8 cellular contexts compared by ENCODE assay signal in the genomic region with DNA sequence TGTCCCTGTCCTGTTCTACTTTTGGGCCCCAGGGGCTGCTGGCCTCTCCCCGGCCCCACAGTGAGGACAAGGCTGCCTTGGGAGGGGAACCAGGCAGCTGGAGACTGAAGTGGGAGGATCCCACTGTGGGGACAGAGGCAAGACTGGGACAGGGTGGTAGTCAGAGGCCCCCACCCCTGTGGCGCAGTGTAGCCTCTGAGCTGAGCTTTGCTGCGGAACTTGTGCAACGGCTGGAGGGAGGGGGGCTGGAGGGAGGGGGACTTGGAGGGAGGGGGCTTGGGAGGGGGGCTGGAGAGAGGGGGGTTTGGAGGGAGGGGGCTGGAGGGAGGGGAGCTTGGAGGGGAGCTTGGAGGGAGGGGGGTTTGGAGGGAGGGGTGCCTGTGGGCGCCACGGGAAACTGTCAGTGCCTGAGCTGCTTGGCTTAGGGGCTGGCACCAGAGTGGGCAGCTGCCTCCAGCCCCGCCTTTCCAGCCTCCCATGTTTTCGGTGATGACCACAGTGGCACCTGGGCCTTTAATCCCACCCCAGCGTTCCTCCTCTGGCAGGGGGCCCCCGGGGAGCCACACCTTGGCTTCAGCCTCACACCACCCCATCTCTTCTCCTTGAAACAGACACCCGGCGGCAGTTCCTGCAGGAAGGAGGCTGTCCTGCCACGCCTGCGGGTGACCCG. TPM values are rescaled to one million over a fixed set of nuclear protein-coding genes. Genes with fewer than 3 reads are reported as not detected.
DNase-seq lines count a peak whose midpoint lies in the region; ATAC-seq, FAIRE-seq and TF ChIP-seq lines count a peak whose summit lies in the region.

No MANE protein-coding gene starts in this region.

- no peak for FAIRE-seq in H1 (lab: Jason Lieb, UNC)

- H4K8ac ChIP-seq in H1 (ENCODE audit: extremely low read depth, insufficient read depth, low read length): peak overlapping the region; percentile 68; the same call in 1 of the 2 replicates

- H3K18ac ChIP-seq in H1 (ENCODE audit: extremely low read depth, low read length): no peak overlapping the region

- no peaks in the 10 kb centered on the region for H3K36me3 Mint-ChIP-seq in CD8-positive, alpha-beta memory T cell

- no peak for TF ChIP-seq EP300 in H1 (IDR thresholded peaks at IDR 0.05; ENCODE audit: borderline replicate concordance in 1 of 2, low read depth in 2 of 2, low read length in 2 of 2)

- peak overlapping the region; percentile 75 to 96 (median 89) for H3K27ac Mint-ChIP-seq in CD8-positive, alpha-beta memory T cell

- no peak overlapping the region for H2BK15ac ChIP-seq in H1 (ENCODE audit: low read length)

- no peak overlapping the region for H2AK5ac ChIP-seq in H1 (ENCODE audit: low read depth, low read length)

- H3K23me2 ChIP-seq in H1 (ENCODE audit: low read depth, low read length): no peaks in the 10 kb centered on the region

- no peaks in the 10 kb centered on the region for H3K79me2 ChIP-seq in H1 (ENCODE audit: control insufficient read depth in 1 of 2, insufficient read depth in 2 of 2, low read length in 2 of 2)

- CTCF ChIA-PET in CD8-positive, alpha-beta memory T cell (lab: Charles Lee): interaction anchor here (0.9 to 8.9 kb wide), 43 partner anchors 8 to 307 kb away, joined by 3 to 159 read pairs (median 7); partner anchors contain the start of genes AJM1, C8G, CLIC3 and FBXW5
- CTCF ChIA-PET in H1 (lab: Charles Lee; ENCODE audit: partially characterized antibody) (interaction anchor here (0.6 to 4.2 kb wide), 41 partner anchors 8 to 259 kb away, joined by 3 to 65 read pairs (median 8); partner anchors contain the start of genes AJM1, CLIC3, LCN12 and MAMDC4), GM10248 (lab: Yijun Ruan, JAX) (interaction anchor here (0.6 to 9.4 kb wide), 47 partner anchors 8 to 362 kb away, joined by 3 to 202 read pairs (median 7); partner anchors contain the start of genes AJM1, C8G, CLIC3 and FBXW5)

- no peak overlapping the region for H3K56ac ChIP-seq in H1 (replicated peaks; ENCODE audit: insufficient read length, low read depth, low read length)

- no peaks in the 10 kb centered on the region for H3K27me3 Mint-ChIP-seq in CD8-positive, alpha-beta memory T cell

- H2AFZ ChIP-seq in H1 (ENCODE audit: low read length): no peak overlapping the region

- ATAC-seq in HG03097 (IDR thresholded peaks at IDR 0.05; ENCODE audit: low FRiP score, unreplicated experiment): no peak

- no peaks in the 10 kb centered on the region for H3K9me3 Mint-ChIP-seq in CD8-positive, alpha-beta memory T cell

- no peak overlapping the region for H2BK120ac ChIP-seq in H1 (replicated peaks; ENCODE audit: low read depth, low read length)

- peak overlapping the region; percentile 67 for H3K27ac ChIP-seq in 22Rv1
- H3K27ac ChIP-seq in CD8-positive, alpha-beta memory T cell (ENCODE audit: low read depth, low read length): no peak overlapping the region
- H3K27ac ChIP-seq in H1 (ENCODE audit: low read depth, low read length): no peak overlapping the region

- peaks cover 41 to 55% (median 42%) of the 10 kb centered on the region in 3 donors for H3K4me1 Mint-ChIP-seq in CD8-positive, alpha-beta memory T cell

- peaks cover 49% of the 10 kb centered on the region for H3K4me1 ChIP-seq in CD8-positive, alpha-beta memory T cell (ENCODE audit: insufficient read depth, low read length)
- H3K4me1 ChIP-seq in NT2/D1 (ENCODE audit: insufficient read depth, insufficient read length): peaks cover 21% of the 10 kb centered on the region
- peaks cover 0 to 2% (median under 1%) of the 10 kb centered on the region in 4 experiments; a peak in 3 of 7 replicates for H3K4me1 ChIP-seq in H1 (replicated peaks in 1 of 4; ENCODE audit: control insufficient read depth in 3 of 4, insufficient read depth in 4 of 4, low read length in 3 of 4)

- H3K4me2 ChIP-seq in H1 (ENCODE audit: insufficient read depth in 1 of 2, low read depth in 2 of 2, low read length in 2 of 2): no peak overlapping the region

- no peak overlapping the region for H2BK20ac ChIP-seq in H1 (ENCODE audit: low read length)

- H2BK12ac ChIP-seq in H1 (ENCODE audit: low read depth, low read length): no peak overlapping the region

- H3K9ac ChIP-seq in NT2/D1 (ENCODE audit: insufficient read length, low read depth): peak overlapping the region; percentile 32
- no peak overlapping the region for H3K9ac ChIP-seq in H1 (replicated peaks in 1 of 4; ENCODE audit: extremely low read depth in 1 of 4, low read depth in 3 of 4, low read length in 3 of 4)

- no peak for DNase-seq in CD8-positive, alpha-beta memory T cell
- DNase-seq in NT2/D1 (ENCODE audit: low read depth, low spot score): no peak
- no peak for DNase-seq in H1 (ENCODE audit: low read depth in 1 of 2, low spot score in 2 of 2)
- no peak for DNase-seq in AG08395 (ENCODE audit: low spot score)
- DNase-seq in GM10248 (ENCODE audit: extremely low spot score): no peak
- DNase-seq in activated effector memory CD4-positive, alpha-beta T cell treated with anti-CD3 and anti-CD28 coated beads, Interleukin-2, amount 50 U/mL, for 16 hours: no peak

- H3K4ac ChIP-seq in H1 (replicated peaks; ENCODE audit: insufficient read length, low read depth, low read length): no peak overlapping the region

- no peaks in the 10 kb centered on the region for H3K79me1 ChIP-seq in H1 (ENCODE audit: low read depth, low read length)

- H3K23ac ChIP-seq in H1 (ENCODE audit: insufficient read length): no peak overlapping the region

- no peaks in the 10 kb centered on the region for H3K9me3 ChIP-seq in CD8-positive, alpha-beta memory T cell (ENCODE audit: low read length)
- H3K9me3 ChIP-seq in NT2/D1 (ENCODE audit: insufficient read depth, low read length) (no peaks in the 10 kb centered on the region), H1 (ENCODE audit: insufficient read depth in 2 of 2, low read depth in 1 of 2, low read length in 1 of 2) (no peaks in the 10 kb centered on the region)

- POLR2A ChIA-PET in CD8-positive, alpha-beta memory T cell (lab: Charles Lee): interaction anchor here (0.6 to 2.0 kb wide), 10 partner anchors 13 to 246 kb away, joined by 3 to 18 read pairs (median 5); partner anchors contain the start of genes AJM1, C8G, FBXW5 and PAXX
- POLR2A ChIA-PET in H1 (lab: Charles Lee; ENCODE audit: partially characterized antibody): interaction anchor here (0.9 to 1.3 kb wide), 3 partner anchors 21 to 86 kb away, joined by 3 read pairs; no protein-coding TSS in a partner anchor
- POLR2A ChIA-PET in GM10248 (lab: Yijun Ruan, JAX): interaction anchor here (0.7 to 1.3 kb wide), 3 partner anchors 42 to 315 kb away, joined by 3 to 4 read pairs (median 4); partner anchors contain the start of gene TUBB4B

- peak overlapping the region; percentile 72 to 89 (median 76) for H3K4me3 Mint-ChIP-seq in CD8-positive, alpha-beta memory T cell

- WGBS in H1 (ENCODE audit: extremely low coverage in 1 of 2, insufficient coverage in 1 of 2, insufficient read length in 1 of 2, insufficient replicate concordance in 2 of 2, low coverage in 1 of 2, low lambda C conversion rate in 2 of 2, missing lambda C conversion rate in 1 of 2), 2 experiments: 89% methylated on average over 8 of the region's 15 CpGs; no CpG with 5 or more reads in 1 of the 2 experiments

- no peak for TF ChIP-seq POLR2A in H1 (IDR thresholded peaks at IDR 0.05; ENCODE audit: control extremely low read depth in 1 of 2, low read depth in 2 of 2, low read length in 2 of 2)

- H3K14ac ChIP-seq in H1 (ENCODE audit: insufficient read length): no peak overlapping the region

- H4K20me1 ChIP-seq in H1 (replicated peaks in 1 of 2; ENCODE audit: control insufficient read depth in 1 of 2, insufficient read depth in 2 of 2, low read length in 2 of 2): peaks cover 2 to 5% of the 10 kb centered on the region in 2 experiments

- no peaks in the 10 kb centered on the region for H3K36me3 ChIP-seq in CD8-positive, alpha-beta memory T cell (ENCODE audit: insufficient read depth, low read length)
- H3K36me3 ChIP-seq in NT2/D1 (ENCODE audit: insufficient read depth, insufficient read length, low read length) (peaks cover 10% of the 10 kb centered on the region), H1 (ENCODE audit: control insufficient read depth in 2 of 4, insufficient read depth in 4 of 4, low read length in 3 of 4) (no peaks in the 10 kb centered on the region)

- H3K27me3 ChIP-seq in CD8-positive, alpha-beta memory T cell (ENCODE audit: insufficient read depth, low read length, poor library complexity, severe bottlenecking): no peaks in the 10 kb centered on the region
- H3K27me3 ChIP-seq in NT2/D1 (ENCODE audit: insufficient read depth, insufficient read length) (peaks cover 12% of the 10 kb centered on the region), H1 (replicated peaks in 1 of 4; ENCODE audit: control insufficient read depth in 3 of 4, extremely low read depth in 1 of 4, insufficient read depth in 3 of 4, low read length in 3 of 4) (peaks cover 0 to 2% (median under 1%) of the 10 kb centered on the region in 4 experiments; a peak in 4 of 7 replicates)

- H2BK5ac ChIP-seq in H1 (ENCODE audit: low read depth, low read length): no peak overlapping the region

- TF ChIP-seq CTCF in 22Rv1 (IDR thresholded peaks at IDR 0.05): no peak
- no peak for TF ChIP-seq CTCF in H1 (IDR thresholded peaks at IDR 0.05; ENCODE audit: control extremely low read depth in 1 of 3, insufficient read depth in 1 of 3, low read depth in 1 of 3, low read length in 3 of 3)
- TF ChIP-seq CTCF in GM10248 (IDR thresholded peaks at IDR 0.05; ENCODE audit: control extremely low read depth, extremely low read depth, low read depth, missing control alignments): no peak

- peak overlapping the region; percentile 58 for H3K4me3 ChIP-seq in CD8-positive, alpha-beta memory T cell (ENCODE audit: low read length)
- H3K4me3 ChIP-seq in NT2/D1 (ENCODE audit: insufficient read length, low read depth): no peak overlapping the region
- H3K4me3 ChIP-seq in H1 (ENCODE audit: extremely low read depth in 1 of 4, insufficient read depth in 2 of 4, low read depth in 3 of 4, low read length in 4 of 4): no peak overlapping the region

- no peak for TF ChIP-seq RAD21 in H1 (IDR thresholded peaks at IDR 0.05 in 1 of 2, conservative IDR thresholded peaks at IDR 0.05 in 1 of 2; ENCODE audit: low read depth in 2 of 2, low read length in 2 of 2)

- no peak overlapping the region for H4K91ac ChIP-seq in H1 (replicated peaks; ENCODE audit: insufficient read length, low read length)

- no peak overlapping the region for H4K5ac ChIP-seq in H1 (ENCODE audit: insufficient read length, low read depth, low read length)

RNA-seq across cellular contexts. Expression of gene FUT7, which starts 2.3 kb away (rescaled TPM):
- under 1 TPM; 0.57 to 0.82 TPM for total RNA-seq in CD8-positive, alpha-beta memory T cell
- polyA plus RNA-seq in CD8-positive, alpha-beta memory T cell: 28.7 TPM
- not detected in 2 replicates for total RNA-seq in H1 (2021; fragmentation: NEBNext Ultra II Directional; extraction: Animal tissue kit (Norgen Biotek cat#: 25700))
- not detected in 2 replicates for polyA plus RNA-seq in H1 (2011; rRNA removed)
- not detected for polyA plus RNA-seq in H1 (2011; cell fraction: cytosol; rRNA removed)
- polyA plus RNA-seq in H1 (2011; cell fraction: nucleus; rRNA removed): not detected
- polyA plus RNA-seq in H1 (2012, experiment 1 of 2): not detected in 4 replicates
- not detected for polyA plus RNA-seq in H1 (2012, experiment 2 of 2)
- polyA plus RNA-seq in H1 (2013, experiment 1 of 2): 0.02 TPM
- not detected for polyA plus RNA-seq in H1 (2013, experiment 2 of 2)
- polyA minus RNA-seq in H1 (2011; rRNA and poly(A)+ RNA removed): not detected in 2 replicates
- polyA minus RNA-seq in H1 (2011; cell fraction: cytosol; rRNA and poly(A)+ RNA removed): not detected
- not detected for polyA minus RNA-seq in H1 (2011; cell fraction: nucleus; rRNA and poly(A)+ RNA removed)

RNA-seq across cellular contexts. Expression of gene ABCA2, which starts 6.1 kb away (rescaled TPM):
- 10 to 100 TPM; 15.9 to 20.7 TPM for total RNA-seq in CD8-positive, alpha-beta memory T cell
- polyA plus RNA-seq in CD8-positive, alpha-beta memory T cell: 20.2 TPM
- 12.5 and 15.2 TPM in 2 replicates for total RNA-seq in H1 (2021; fragmentation: NEBNext Ultra II Directional; extraction: Animal tissue kit (Norgen Biotek cat#: 25700))
- polyA plus RNA-seq in H1 (2011; rRNA removed): 14.3 and 21.9 TPM in 2 replicates
- polyA plus RNA-seq in H1 (2011; cell fraction: cytosol; rRNA removed): 14.6 TPM
- 99.2 TPM for polyA plus RNA-seq in H1 (2011; cell fraction: nucleus; rRNA removed)
- 8.5 to 19.3 TPM (median 15.7 TPM) in 4 replicates for polyA plus RNA-seq in H1 (2012, experiment 1 of 2)
- polyA plus RNA-seq in H1 (2012, experiment 2 of 2): 6.9 TPM
- 18.5 TPM for polyA plus RNA-seq in H1 (2013, experiment 1 of 2)
- 14.9 TPM for polyA plus RNA-seq in H1 (2013, experiment 2 of 2)
- polyA minus RNA-seq in H1 (2011; rRNA and poly(A)+ RNA removed): 11.5 and 13.8 TPM in 2 replicates
- polyA minus RNA-seq in H1 (2011; cell fraction: cytosol; rRNA and poly(A)+ RNA removed): 15.5 TPM
- 17.1 TPM for polyA minus RNA-seq in H1 (2011; cell fraction: nucleus; rRNA and poly(A)+ RNA removed)

RNA-seq across cellular contexts. Expression of gene NPDC1, which starts 11.8 kb away (rescaled TPM):
- 10 to 100 TPM; 24.6 to 27.5 TPM for total RNA-seq in CD8-positive, alpha-beta memory T cell
- polyA plus RNA-seq in CD8-positive, alpha-beta memory T cell: 38.4 TPM
- 41.9 and 44.1 TPM in 2 replicates for total RNA-seq in H1 (2021; fragmentation: NEBNext Ultra II Directional; extraction: Animal tissue kit (Norgen Biotek cat#: 25700))
- polyA plus RNA-seq in H1 (2011; rRNA removed): 26.2 and 43.6 TPM in 2 replicates
- polyA plus RNA-seq in H1 (2011; cell fraction: cytosol; rRNA removed): 27.6 TPM
- 132 TPM for polyA plus RNA-seq in H1 (2011; cell fraction: nucleus; rRNA removed)
- polyA plus RNA-seq in H1 (2012, experiment 1 of 2): 25.4 to 45.6 TPM (median 37.8 TPM) in 4 replicates
- 18.6 TPM for polyA plus RNA-seq in H1 (2012, experiment 2 of 2)
- polyA plus RNA-seq in H1 (2013, experiment 1 of 2): 51.1 TPM
- 54.9 TPM for polyA plus RNA-seq in H1 (2013, experiment 2 of 2)
- 2.2 and 2.4 TPM in 2 replicates for polyA minus RNA-seq in H1 (2011; rRNA and poly(A)+ RNA removed)
- 17.6 TPM for polyA minus RNA-seq in H1 (2011; cell fraction: cytosol; rRNA and poly(A)+ RNA removed)
- 14.1 TPM for polyA minus RNA-seq in H1 (2011; cell fraction: nucleus; rRNA and poly(A)+ RNA removed)

RNA-seq across cellular contexts. Expression of gene ENTPD2, which starts 19.7 kb away (rescaled TPM):
- total RNA-seq in CD8-positive, alpha-beta memory T cell: not detected
- not detected for polyA plus RNA-seq in CD8-positive, alpha-beta memory T cell
- total RNA-seq in H1 (2021; fragmentation: NEBNext Ultra II Directional; extraction: Animal tissue kit (Norgen Biotek cat#: 25700)): 3.2 and 3.8 TPM in 2 replicates
- 0.65 and 1.9 TPM in 2 replicates for polyA plus RNA-seq in H1 (2011; rRNA removed)
- polyA plus RNA-seq in H1 (2011; cell fraction: cytosol; rRNA removed): 0.69 TPM
- polyA plus RNA-seq in H1 (2011; cell fraction: nucleus; rRNA removed): 5.8 TPM
- 1.9 to 3.5 TPM (median 2.7 TPM) in 4 replicates for polyA plus RNA-seq in H1 (2012, experiment 1 of 2)
- 1.9 TPM for polyA plus RNA-seq in H1 (2012, experiment 2 of 2)
- 7.9 TPM for polyA plus RNA-seq in H1 (2013, experiment 1 of 2)
- 8.1 TPM for polyA plus RNA-seq in H1 (2013, experiment 2 of 2)
- 0.29 and 0.76 TPM in 2 replicates for polyA minus RNA-seq in H1 (2011; rRNA and poly(A)+ RNA removed)
- 0.51 TPM for polyA minus RNA-seq in H1 (2011; cell fraction: cytosol; rRNA and poly(A)+ RNA removed)
- 1.00 TPM for polyA minus RNA-seq in H1 (2011; cell fraction: nucleus; rRNA and poly(A)+ RNA removed)

RNA-seq across cellular contexts. Expression of gene SAPCD2, which starts 36.2 kb away (rescaled TPM):
- total RNA-seq in CD8-positive, alpha-beta memory T cell: 10 to 100 TPM; 11.5 to 12.7 TPM
- polyA plus RNA-seq in CD8-positive, alpha-beta memory T cell: 0.15 TPM
- total RNA-seq in H1 (2021; fragmentation: NEBNext Ultra II Directional; extraction: Animal tissue kit (Norgen Biotek cat#: 25700)): 30.3 and 32.1 TPM in 2 replicates
- polyA plus RNA-seq in H1 (2011; rRNA removed): 12.7 and 17.3 TPM in 2 replicates
- polyA plus RNA-seq in H1 (2011; cell fraction: cytosol; rRNA removed): 16.3 TPM
- 40.0 TPM for polyA plus RNA-seq in H1 (2011; cell fraction: nucleus; rRNA removed)
- 13.5 to 18.1 TPM (median 16.6 TPM) in 4 replicates for polyA plus RNA-seq in H1 (2012, experiment 1 of 2)
- 15.7 TPM for polyA plus RNA-seq in H1 (2012, experiment 2 of 2)
- 32.1 TPM for polyA plus RNA-seq in H1 (2013, experiment 1 of 2)
- 29.5 TPM for polyA plus RNA-seq in H1 (2013, experiment 2 of 2)
- polyA minus RNA-seq in H1 (2011; rRNA and poly(A)+ RNA removed): 6.3 and 6.7 TPM in 2 replicates
- polyA minus RNA-seq in H1 (2011; cell fraction: cytosol; rRNA and poly(A)+ RNA removed): 13.4 TPM
- polyA minus RNA-seq in H1 (2011; cell fraction: nucleus; rRNA and poly(A)+ RNA removed): 24.1 TPM
